ENCODE assay signal across 8 cellular contexts in genomic region chr1:218377143-218377660, GRCh38. TPM values are rescaled to one million over a fixed set of nuclear protein-coding genes. Genes with fewer than 3 reads are reported as not detected.
DNase-seq lines count a peak whose midpoint lies in the region; ATAC-seq and TF ChIP-seq lines count a peak whose summit lies in the region.

No MANE protein-coding gene starts in this region.

- H3K9me3 ChIP-seq in effector memory CD4-positive, alpha-beta T cell (ENCODE audit: control insufficient read depth, low read length), result no peaks in the 10 kb centered on the region
- H3K9me3 ChIP-seq in right atrium auricular region, result no peaks in the 10 kb centered on the region

- H3K27ac ChIP-seq in ACC112 (ENCODE audit: low read depth, low read length) (peak overlapping the region; percentile 88), right atrium auricular region (no peak overlapping the region)
- H3K27ac ChIP-seq in effector memory CD4-positive, alpha-beta T cell (ENCODE audit: insufficient read depth, low read length, poor library complexity, severe bottlenecking), result no peak overlapping the region

- intact Hi-C loops in left colon (cut with DNase I, micrococcal nuclease), result no loop called here

- H3K4me3 ChIP-seq in ACC112 (ENCODE audit: low read depth, low read length), result peak overlapping the region; percentile 47; the same call in 1 of the 2 replicates
- no peak overlapping the region for H3K4me3 ChIP-seq in effector memory CD4-positive, alpha-beta T cell (ENCODE audit: insufficient read depth, low read depth, low read length, poor library complexity, severe bottlenecking)
- no peak overlapping the region for H3K4me3 ChIP-seq in right atrium auricular region

- peak in 3 of 4 experiments; percentile 2 to 13 (median 3) for DNase-seq in activated CD4-positive, CD25-positive, alpha-beta regulatory T cell (lab: John Stamatoyannopoulos, UW)
- DNase-seq in effector memory CD4-positive, alpha-beta T cell, result peak in 2 of 3 donors; percentile 6 to 21
- peak; percentile 51 for DNase-seq in stimulated activated CD4-positive, alpha-beta T cell treated with anti-CD3 and anti-CD28 coated beads, Interleukin-4, amount 100 ng/mL, for 1 hour
- DNase-seq in right atrium auricular region (ENCODE audit: low spot score), result no peak
- DNase-seq in left colon, result no peak

- TF ChIP-seq CTCF in right atrium auricular region (IDR thresholded peaks at IDR 0.05), result no peak

- H3K27me3 ChIP-seq in ACC112 (ENCODE audit: insufficient read depth, low read length), result no peaks in the 10 kb centered on the region
- no peaks in the 10 kb centered on the region for H3K27me3 ChIP-seq in effector memory CD4-positive, alpha-beta T cell (replicated peaks; ENCODE audit: control insufficient read depth, insufficient read depth, low read length, poor library complexity, severe bottlenecking)
- no peaks in the 10 kb centered on the region for H3K27me3 ChIP-seq in right atrium auricular region

- H3K4me1 ChIP-seq in ACC112 (ENCODE audit: control insufficient read depth, insufficient read depth, low read length, unreplicated experiment) (peaks cover 54% of the 10 kb centered on the region), right atrium auricular region (peaks cover 0 to 32% of the 10 kb centered on the region in 2 donors)
- H3K4me1 ChIP-seq in effector memory CD4-positive, alpha-beta T cell (ENCODE audit: control insufficient read depth, insufficient read depth, low read length, poor library complexity, severe bottlenecking), result peaks cover 8% of the 10 kb centered on the region

- no peak overlapping the region for H2AFZ ChIP-seq in ACC112 (ENCODE audit: low read length, unreplicated experiment)

- H3K36me3 ChIP-seq in ACC112 (ENCODE audit: insufficient read depth, low read length) (no peaks in the 10 kb centered on the region), right atrium auricular region (no peaks in the 10 kb centered on the region)
- no peaks in the 10 kb centered on the region for H3K36me3 ChIP-seq in effector memory CD4-positive, alpha-beta T cell (ENCODE audit: control insufficient read depth, insufficient read depth, low read length)

- ATAC-seq in GM19452 (IDR thresholded peaks at IDR 0.05; ENCODE audit: unreplicated experiment), result peak; percentile 89
- peak; percentile 88 for ATAC-seq in HG03469 (IDR thresholded peaks at IDR 0.05; ENCODE audit: unreplicated experiment)
- no peak for ATAC-seq in left colon

- H3K79me2 ChIP-seq in ACC112 (ENCODE audit: control insufficient read depth, insufficient read depth, low read length, unreplicated experiment), result peaks cover 1% of the 10 kb centered on the region

RNA-seq across cellular contexts. Expression of gene TGFB2, which starts 32.1 kb away (rescaled TPM):
- 1 to 10 TPM; 4.3 to 8.7 TPM for total RNA-seq in right atrium auricular region
- total RNA-seq in left colon, result 1 to 10 TPM in 1 of 2 donors, under 1 TPM in 1; 0.49 to 2.5 TPM

Comparison
In these comparisons a context has a peak if more than half of its experiments do, and no peak if none do; other contexts are left out.
1. DNase-seq: peak in activated CD4-positive, CD25-positive, alpha-beta regulatory T cell (3 of 4), effector memory CD4-positive, alpha-beta T cell (2 of 3) and stimulated activated CD4-positive, alpha-beta T cell treated with anti-CD3 and anti-CD28 coated beads, Interleukin-4, amount 100 ng/mL, for 1 hour (single experiment); none in right atrium auricular region (single experiment) and left colon (0 of 2).